2 cellular contexts compared by ENCODE assay signal in the genomic region with DNA sequence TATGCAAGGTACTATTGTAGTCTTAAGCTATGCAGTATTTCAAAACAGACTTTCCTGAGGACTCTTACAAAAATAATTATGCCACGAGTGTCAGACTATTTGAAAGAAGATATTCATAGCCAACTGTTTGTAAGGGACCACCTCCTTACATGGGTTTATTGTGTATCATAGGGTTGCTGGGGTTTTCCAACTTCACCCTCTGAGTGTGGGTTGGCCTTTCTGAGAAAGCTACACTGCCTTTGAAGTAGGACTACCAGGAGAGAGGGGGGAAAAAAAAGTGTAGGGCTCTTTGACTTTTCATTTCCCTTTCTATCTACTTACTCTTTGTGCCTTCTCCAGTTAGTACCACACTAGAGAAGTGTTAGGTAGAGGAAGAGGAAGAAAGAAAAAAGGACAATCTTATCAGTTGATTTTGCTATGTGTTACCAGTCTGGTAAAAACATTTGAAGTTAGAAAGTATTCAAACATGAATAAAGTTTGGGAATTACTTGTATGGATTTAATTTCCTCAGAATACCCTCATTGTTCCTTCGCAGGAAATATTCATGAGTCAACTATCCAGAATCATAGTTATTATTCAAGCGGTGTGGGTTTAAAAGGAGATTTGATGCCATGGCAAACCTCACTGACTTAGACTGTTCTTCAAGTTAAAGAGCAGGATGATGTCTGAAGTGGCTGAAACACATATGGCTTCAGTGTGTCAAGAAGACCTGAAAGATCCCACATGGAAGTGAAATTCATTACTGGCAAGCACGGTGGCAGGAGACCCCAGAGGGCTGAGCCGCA.
A peak's percentile ranks its signal among the peaks of the same experiment; 100 is the strongest.
TF ChIP-seq lines count a peak whose summit lies in the region.

No MANE protein-coding gene starts in this region.

TF ChIP-seq in SK-N-SH treated with all-trans-retinoic acid at 6 μM for 48 hours, 23 proteins besides CTCF, POLR2A, EP300 and RAD21:
- TF ChIP-seq, protein P1, sequence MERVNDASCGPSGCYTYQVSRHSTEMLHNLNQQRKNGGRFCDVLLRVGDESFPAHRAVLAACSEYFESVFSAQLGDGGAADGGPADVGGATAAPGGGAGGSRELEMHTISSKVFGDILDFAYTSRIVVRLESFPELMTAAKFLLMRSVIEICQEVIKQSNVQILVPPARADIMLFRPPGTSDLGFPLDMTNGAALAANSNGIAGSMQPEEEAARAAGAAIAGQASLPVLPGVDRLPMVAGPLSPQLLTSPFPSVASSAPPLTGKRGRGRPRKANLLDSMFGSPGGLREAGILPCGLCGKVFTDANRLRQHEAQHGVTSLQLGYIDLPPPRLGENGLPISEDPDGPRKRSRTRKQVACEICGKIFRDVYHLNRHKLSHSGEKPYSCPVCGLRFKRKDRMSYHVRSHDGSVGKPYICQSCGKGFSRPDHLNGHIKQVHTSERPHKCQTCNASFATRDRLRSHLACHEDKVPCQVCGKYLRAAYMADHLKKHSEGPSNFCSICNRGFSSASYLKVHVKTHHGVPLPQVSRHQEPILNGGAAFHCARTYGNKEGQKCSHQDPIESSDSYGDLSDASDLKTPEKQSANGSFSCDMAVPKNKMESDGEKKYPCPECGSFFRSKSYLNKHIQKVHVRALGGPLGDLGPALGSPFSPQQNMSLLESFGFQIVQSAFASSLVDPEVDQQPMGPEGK (CRISPR knock-in tag; IDR thresholded peaks at IDR 0.05; ENCODE audit: borderline replicate concordance) = no peak
- TF ChIP-seq ISL1 (CRISPR knock-in tag; IDR thresholded peaks at IDR 0.05) = no peak
- TF ChIP-seq, protein P2, sequence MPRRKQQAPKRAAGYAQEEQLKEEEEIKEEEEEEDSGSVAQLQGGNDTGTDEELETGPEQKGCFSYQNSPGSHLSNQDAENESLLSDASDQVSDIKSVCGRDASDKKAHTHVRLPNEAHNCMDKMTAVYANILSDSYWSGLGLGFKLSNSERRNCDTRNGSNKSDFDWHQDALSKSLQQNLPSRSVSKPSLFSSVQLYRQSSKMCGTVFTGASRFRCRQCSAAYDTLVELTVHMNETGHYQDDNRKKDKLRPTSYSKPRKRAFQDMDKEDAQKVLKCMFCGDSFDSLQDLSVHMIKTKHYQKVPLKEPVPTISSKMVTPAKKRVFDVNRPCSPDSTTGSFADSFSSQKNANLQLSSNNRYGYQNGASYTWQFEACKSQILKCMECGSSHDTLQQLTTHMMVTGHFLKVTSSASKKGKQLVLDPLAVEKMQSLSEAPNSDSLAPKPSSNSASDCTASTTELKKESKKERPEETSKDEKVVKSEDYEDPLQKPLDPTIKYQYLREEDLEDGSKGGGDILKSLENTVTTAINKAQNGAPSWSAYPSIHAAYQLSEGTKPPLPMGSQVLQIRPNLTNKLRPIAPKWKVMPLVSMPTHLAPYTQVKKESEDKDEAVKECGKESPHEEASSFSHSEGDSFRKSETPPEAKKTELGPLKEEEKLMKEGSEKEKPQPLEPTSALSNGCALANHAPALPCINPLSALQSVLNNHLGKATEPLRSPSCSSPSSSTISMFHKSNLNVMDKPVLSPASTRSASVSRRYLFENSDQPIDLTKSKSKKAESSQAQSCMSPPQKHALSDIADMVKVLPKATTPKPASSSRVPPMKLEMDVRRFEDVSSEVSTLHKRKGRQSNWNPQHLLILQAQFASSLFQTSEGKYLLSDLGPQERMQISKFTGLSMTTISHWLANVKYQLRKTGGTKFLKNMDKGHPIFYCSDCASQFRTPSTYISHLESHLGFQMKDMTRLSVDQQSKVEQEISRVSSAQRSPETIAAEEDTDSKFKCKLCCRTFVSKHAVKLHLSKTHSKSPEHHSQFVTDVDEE (CRISPR knock-in tag; IDR thresholded peaks at IDR 0.05) = no peak
- no peak for TF ChIP-seq ZC3H10 (CRISPR knock-in tag; IDR thresholded peaks at IDR 0.05)
- no peak for TF ChIP-seq ZFP30 (CRISPR knock-in tag; IDR thresholded peaks at IDR 0.05)
- TF ChIP-seq RARB (CRISPR knock-in tag; IDR thresholded peaks at IDR 0.05) = no peak
- TF ChIP-seq OSR1 (CRISPR knock-in tag; IDR thresholded peaks at IDR 0.05) = no peak
- TF ChIP-seq ZNF70 (CRISPR knock-in tag; IDR thresholded peaks at IDR 0.05) = no peak
- no peak for TF ChIP-seq ARNTL (CRISPR knock-in tag; IDR thresholded peaks at IDR 0.05; ENCODE audit: borderline replicate concordance, low read depth)
- TF ChIP-seq TCF4 (CRISPR knock-in tag; IDR thresholded peaks at IDR 0.05; ENCODE audit: borderline replicate concordance) = no peak
- TF ChIP-seq ZFP3 (CRISPR knock-in tag; IDR thresholded peaks at IDR 0.05) = no peak
- no peak for TF ChIP-seq ZNF565 (CRISPR knock-in tag; conservative IDR thresholded peaks at IDR 0.05; ENCODE audit: low read depth)
- TF ChIP-seq TOX (CRISPR knock-in tag; IDR thresholded peaks at IDR 0.05; ENCODE audit: borderline replicate concordance) = no peak
- TF ChIP-seq SNAI2 (CRISPR knock-in tag; IDR thresholded peaks at IDR 0.05) = no peak
- TF ChIP-seq ESRRG (CRISPR knock-in tag; IDR thresholded peaks at IDR 0.05) = no peak
- no peak for TF ChIP-seq PPARA (CRISPR knock-in tag; IDR thresholded peaks at IDR 0.05; ENCODE audit: borderline replicate concordance)
- TF ChIP-seq BACH2 (CRISPR knock-in tag; IDR thresholded peaks at IDR 0.05; ENCODE audit: borderline replicate concordance) = no peak
- no peak for TF ChIP-seq ZNF8 (CRISPR knock-in tag; IDR thresholded peaks at IDR 0.05)

TF ChIP-seq in endothelial cell of umbilical vein, 7 proteins besides CTCF, POLR2A, EP300 and RAD21 (continued from another document):
- TF ChIP-seq, protein P3, sequence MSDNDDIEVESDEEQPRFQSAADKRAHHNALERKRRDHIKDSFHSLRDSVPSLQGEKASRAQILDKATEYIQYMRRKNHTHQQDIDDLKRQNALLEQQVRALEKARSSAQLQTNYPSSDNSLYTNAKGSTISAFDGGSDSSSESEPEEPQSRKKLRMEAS (IDR thresholded peaks at IDR 0.05; ENCODE audit: insufficient read depth, insufficient read length) = no peak
- no peak for TF ChIP-seq EZH2 (IDR thresholded peaks at IDR 0.05; ENCODE audit: borderline replicate concordance, low read depth, low read length, severe bottlenecking)
- peak; percentile 63 for TF ChIP-seq FOS (IDR thresholded peaks at IDR 0.05; ENCODE audit: borderline replicate concordance, insufficient read depth, low read length)
